ENCODE assay signal across 14 cellular contexts in the genomic region with DNA sequence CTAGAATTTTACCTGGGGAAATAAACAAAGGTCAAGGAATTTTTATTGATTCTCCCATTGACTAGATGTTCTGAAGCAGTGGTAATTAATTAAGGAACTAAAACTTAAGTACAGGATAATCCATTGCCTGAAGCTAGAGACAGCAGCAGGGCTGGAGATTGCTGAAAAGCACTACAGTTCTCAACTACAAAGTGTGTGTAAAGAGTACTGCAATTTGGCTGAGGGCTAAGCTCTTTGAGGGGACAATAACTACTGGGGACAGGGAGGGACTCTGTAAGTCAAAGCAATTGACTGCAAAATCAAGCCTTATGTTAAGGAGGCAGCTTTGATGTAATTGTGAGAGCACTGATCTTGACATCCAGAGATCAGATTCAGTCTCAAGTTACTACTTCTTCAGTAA.
A peak's percentile ranks its signal among the peaks of the same experiment; 100 is the strongest.
DNase-seq lines count a peak whose midpoint lies in the region; ATAC-seq and TF ChIP-seq lines count a peak whose summit lies in the region.
"Had no signal": no experiment of that assay in that cellular context is flagged by ENCODE, and none has a peak within 500 bp of the region (broad histone marks: within the 10 kb centered on the region; RNA-seq: fewer than 3 reads in every experiment).

No MANE protein-coding gene starts in this region.

- H3K4me3 Mint-ChIP-seq in activated T-cell treated with anti-CD3 and anti-CD28 coated beads, Interleukin-2, amount 50 U/mL, for 72 hours, result no peak overlapping the region
- no peak overlapping the region for H3K4me3 Mint-ChIP-seq in T-cell
- H3K4me3 Mint-ChIP-seq: CD8-positive, alpha-beta memory T cell had no signal

- no peak overlapping the region for H3K27ac Mint-ChIP-seq in activated T-cell treated with anti-CD3 and anti-CD28 coated beads, Interleukin-2, amount 50 U/mL, for 72 hours
- no peak overlapping the region for H3K27ac Mint-ChIP-seq in T-cell
- H3K27ac Mint-ChIP-seq: CD8-positive, alpha-beta memory T cell had no signal

- H3K36me3 ChIP-seq in thyroid gland, result no peaks in the 10 kb centered on the region
- H3K36me3 ChIP-seq: BLaER1 had no signal

- DNase-seq in NCI-H524 treated with DMSO at 0.1 percent for 48 hours (lab: John Stamatoyannopoulos, UW) (peak; percentile 19), OCI-M1 (lab: John Stamatoyannopoulos, UW) (peak; percentile 22), left kidney (ENCODE audit: low read depth, low spot score) (peak; percentile 3), thyroid gland (no peak), T-cell (no peak)
- no peak for DNase-seq in activated T-cell treated with anti-CD3 and anti-CD28 coated beads, Interleukin-2, amount 50 U/mL, for 72 hours
- DNase-seq in activated CD4-positive, CD25-positive, alpha-beta regulatory T cell (lab: John Stamatoyannopoulos, UW), result no peak
- DNase-seq: Caco-2; CD8-positive, alpha-beta memory T cell; GM23248; H7 had no signal

- H3K4me1 Mint-ChIP-seq in activated T-cell treated with anti-CD3 and anti-CD28 coated beads, Interleukin-2, amount 50 U/mL, for 72 hours (ENCODE audit: low read depth), result no peaks in the 10 kb centered on the region
- H3K4me1 Mint-ChIP-seq in T-cell, result no peaks in the 10 kb centered on the region
- H3K4me1 Mint-ChIP-seq: CD8-positive, alpha-beta memory T cell had no signal

- peaks cover under 1 to 6% of the 10 kb centered on the region in 2 donors for H3K9me3 Mint-ChIP-seq in activated T-cell treated with anti-CD3 and anti-CD28 coated beads, Interleukin-2, amount 50 U/mL, for 72 hours
- peaks cover 0 to 24% (median 11%) of the 10 kb centered on the region in 3 donors for H3K9me3 Mint-ChIP-seq in T-cell

- CTCF ChIA-PET in T-cell (lab: Charles Lee), result no interaction called here

- no peaks in the 10 kb centered on the region for H3K36me3 Mint-ChIP-seq in activated T-cell treated with anti-CD3 and anti-CD28 coated beads, Interleukin-2, amount 50 U/mL, for 72 hours (ENCODE audit: insufficient read depth in 2 of 2)
- H3K36me3 Mint-ChIP-seq in T-cell, result no peaks in the 10 kb centered on the region
- H3K36me3 Mint-ChIP-seq: CD8-positive, alpha-beta memory T cell had no signal

- no peak for TF ChIP-seq CTCF in thyroid gland (IDR thresholded peaks at IDR 0.05)

- no peaks in the 10 kb centered on the region for H3K9me3 ChIP-seq in thyroid gland
- H3K9me3 ChIP-seq: BLaER1, Caco-2 had no signal

- POLR2A ChIA-PET in T-cell (lab: Charles Lee), result no interaction called here

- H3K27me3 Mint-ChIP-seq in activated T-cell treated with anti-CD3 and anti-CD28 coated beads, Interleukin-2, amount 50 U/mL, for 72 hours (ENCODE audit: low read depth), result no peaks in the 10 kb centered on the region
- no peaks in the 10 kb centered on the region for H3K27me3 Mint-ChIP-seq in T-cell
- H3K27me3 Mint-ChIP-seq: CD8-positive, alpha-beta memory T cell had no signal

- intact Hi-C loops in thyroid gland (cut with DNase I), result no loop called here

- H3K4me1 ChIP-seq in thyroid gland, result no peaks in the 10 kb centered on the region
- H3K4me1 ChIP-seq: BLaER1, Caco-2 had no signal

- ATAC-seq in activated T-cell treated with anti-CD3 and anti-CD28 coated beads, Interleukin-2, amount 50 U/mL, for 72 hours (replicated peaks in 1 of 2), result no peak
- ATAC-seq in T-cell (replicated peaks in 1 of 4), result no peak
- ATAC-seq: GM12878, HepG2 had no signal

- no peaks in the 10 kb centered on the region for H3K27me3 ChIP-seq in thyroid gland
- H3K27me3 ChIP-seq: BLaER1 had no signal

- H3K27ac ChIP-seq in thyroid gland, result no peak overlapping the region
- H3K27ac ChIP-seq: BLaER1, GM23248 had no signal

- no peak for TF ChIP-seq POLR2A in thyroid gland (IDR thresholded peaks at IDR 0.05)

- H3K4me3 ChIP-seq in thyroid gland (replicated peaks in 1 of 3), result no peak overlapping the region
- H3K4me3 ChIP-seq: BLaER1, GM12878, GM23248 had no signal

Comparison
In these comparisons a context has a peak if more than half of its experiments do, and no peak if none do; other contexts are left out.
1. DNase-seq: peak in NCI-H524 treated with DMSO at 0.1 percent for 48 hours (single experiment), OCI-M1 (single experiment) and left kidney (single experiment); none in activated T-cell treated with anti-CD3 and anti-CD28 coated beads, Interleukin-2, amount 50 U/mL, for 72 hours (0 of 2), thyroid gland (0 of 2), T-cell (0 of 34) and activated CD4-positive, CD25-positive, alpha-beta regulatory T cell (0 of 4).